Comparison of ENCODE assay signal across 33 cellular contexts in the genomic region with DNA sequence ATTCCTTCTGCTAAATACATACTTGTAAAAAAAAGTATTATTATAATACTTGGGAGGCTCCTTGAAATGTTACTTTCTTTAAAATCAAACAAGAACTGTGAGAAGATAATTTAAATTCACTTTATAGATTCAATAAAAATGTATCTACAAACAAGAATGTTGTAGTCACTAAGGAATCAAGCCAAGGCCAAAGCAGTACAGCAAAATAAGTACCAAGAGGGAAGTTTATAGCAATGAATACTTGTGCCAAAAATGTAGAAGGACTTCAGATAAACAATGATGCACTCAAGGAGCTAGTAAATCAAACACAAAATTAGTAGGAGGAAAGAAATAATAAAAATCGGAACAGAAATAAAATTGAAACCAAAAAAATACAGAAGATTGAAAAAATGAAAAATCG.
"Had no signal": no experiment of that assay in that cellular context is flagged by ENCODE, and none has a peak within 500 bp of the region (broad histone marks: within the 10 kb centered on the region; RNA-seq: fewer than 3 reads in every experiment).

No MANE protein-coding gene starts in this region.

- H3K4me1 Mint-ChIP-seq: activated CD4-positive, alpha-beta T cell treated with anti-CD3 and anti-CD28 coated beads for 36 hours; activated CD4-positive, alpha-beta T cell treated with anti-CD3 and anti-CD28 coated beads, Interleukin-2, amount 10 ng/mL, durations not matched to agents 24 days and 14 days; activated CD8-positive, alpha-beta memory T cell treated with anti-CD3 and anti-CD28 coated beads, Interleukin-2, amount 10 ng/mL, durations not matched to agents 7 days and 5 days; activated naive CD4-positive, alpha-beta T cell treated with anti-CD3 and anti-CD28 coated beads, Interleukin-2, amount 10 ng/mL, durations not matched to agents 7 days and 5 days; activated naive CD8-positive, alpha-beta T cell treated with anti-CD3 and anti-CD28 coated beads, Interleukin-2, amount 10 ng/mL, durations not matched to agents 7 days and 5 days; brain; endodermal cell had no signal

- DNase-seq: activated CD4-positive, alpha-beta memory T cell treated with anti-CD3 and anti-CD28 coated beads for 36 hours; activated CD4-positive, alpha-beta T cell treated with anti-CD3 and anti-CD28 coated beads for 36 hours; activated CD4-positive, alpha-beta T cell treated with anti-CD3 and anti-CD28 coated beads, Interleukin-2, amount 10 ng/mL, durations not matched to agents 24 days and 14 days; activated CD4-positive, CD25-positive, alpha-beta regulatory T cell; activated CD4-positive, CD25-positive, alpha-beta regulatory T cell treated with anti-CD3 and anti-CD28 coated beads, Interleukin-2, amount 50 U/mL, for 72 hours; activated CD8-positive, alpha-beta memory T cell treated with anti-CD3 and anti-CD28 coated beads, Interleukin-2, amount 10 ng/mL, durations not matched to agents 7 days and 5 days; activated CD8-positive, alpha-beta memory T cell treated with anti-CD3 and anti-CD28 coated beads, Interleukin-2, amount 50 U/mL, for 4 hours; activated CD8-positive, alpha-beta T cell treated with anti-CD3 and anti-CD28 coated beads, Interleukin-2, amount 10 ng/mL, durations not matched to agents 7 days and 5 days; activated effector memory CD4-positive, alpha-beta T cell treated with anti-CD3 and anti-CD28 coated beads, Interleukin-2, amount 50 U/mL, for 16 hours; activated naive CD4-positive, alpha-beta T cell treated with anti-CD3 and anti-CD28 coated beads, Interleukin-2, amount 10 ng/mL, durations not matched to agents 7 days and 5 days; activated naive CD8-positive, alpha-beta T cell treated with anti-CD3 and anti-CD28 coated beads, Interleukin-2, amount 10 ng/mL, durations not matched to agents 7 days and 5 days; activated T-cell treated with anti-CD3 and anti-CD28 coated beads, Interleukin-2, amount 50 U/mL, for 1 hour; activated T-cell treated with anti-CD3 and anti-CD28 coated beads, Interleukin-2, amount 50 U/mL, for 48 hours; central memory CD4-positive, alpha-beta T cell; cerebellar nuclear complex; colonic mucosa; dorsolateral prefrontal cortex; effector memory CD4-positive, alpha-beta T cell; endodermal cell; erythroblast; foreskin melanocyte; heart right ventricle; T-helper 2 cell had no signal

- H3K27ac ChIP-seq: ascending aorta, breast epithelium, cardiac muscle cell, colonic mucosa, dorsolateral prefrontal cortex, esophagus muscularis mucosa, gastroesophageal sphincter, heart right ventricle, hepatocyte had no signal

- H3K27ac Mint-ChIP-seq: activated CD4-positive, alpha-beta memory T cell treated with anti-CD3 and anti-CD28 coated beads for 36 hours; activated CD4-positive, alpha-beta T cell treated with anti-CD3 and anti-CD28 coated beads for 36 hours; activated CD4-positive, alpha-beta T cell treated with anti-CD3 and anti-CD28 coated beads, Interleukin-2, amount 10 ng/mL, durations not matched to agents 24 days and 14 days; activated CD8-positive, alpha-beta memory T cell treated with anti-CD3 and anti-CD28 coated beads, Interleukin-2, amount 10 ng/mL, durations not matched to agents 7 days and 5 days; activated CD8-positive, alpha-beta T cell treated with anti-CD3 and anti-CD28 coated beads, Interleukin-2, amount 10 ng/mL, durations not matched to agents 7 days and 5 days; activated naive CD4-positive, alpha-beta T cell treated with anti-CD3 and anti-CD28 coated beads, Interleukin-2, amount 10 ng/mL, durations not matched to agents 7 days and 5 days; activated naive CD4-positive, alpha-beta T cell treated with anti-CD3 and anti-CD28 coated beads, Interleukin-2, amount 50 U/mL, for 72 hours; activated naive CD8-positive, alpha-beta T cell treated with anti-CD3 and anti-CD28 coated beads, Interleukin-2, amount 10 ng/mL, durations not matched to agents 7 days and 5 days; activated T-helper 1 cell treated with anti-CD3 and anti-CD28 coated beads, Interleukin-12 subunit alpha, Interleukin-12 subunit beta, Interleukin-2, Interleukin-4 antibody, amounts not matched to agents 30 ng/mL and 10 ng/mL and 1 ng/mL, durations not matched to agents 14 hours and 24 hours and 36 hours; activated T-helper 2 cell treated with anti-CD3 and anti-CD28 coated beads, Interferon-gamma antibody, Interleukin-2, Interleukin-4, amounts not matched to agents 10 μg/mL and 5 μg/mL and 100 μg/mL, durations not matched to agents 14 hours and 24 hours and 36 hours; brain; endodermal cell had no signal

- H3K4me3 Mint-ChIP-seq: activated CD4-positive, alpha-beta memory T cell treated with anti-CD3 and anti-CD28 coated beads for 36 hours; activated CD4-positive, alpha-beta T cell treated with anti-CD3 and anti-CD28 coated beads for 36 hours; activated CD4-positive, alpha-beta T cell treated with anti-CD3 and anti-CD28 coated beads, Interleukin-2, amount 10 ng/mL, durations not matched to agents 24 days and 14 days; activated CD8-positive, alpha-beta memory T cell treated with anti-CD3 and anti-CD28 coated beads, Interleukin-2, amount 10 ng/mL, durations not matched to agents 7 days and 5 days; activated CD8-positive, alpha-beta T cell treated with anti-CD3 and anti-CD28 coated beads, Interleukin-2, amount 10 ng/mL, durations not matched to agents 7 days and 5 days; activated naive CD4-positive, alpha-beta T cell treated with anti-CD3 and anti-CD28 coated beads, Interleukin-2, amount 10 ng/mL, durations not matched to agents 7 days and 5 days; activated naive CD8-positive, alpha-beta T cell treated with anti-CD3 and anti-CD28 coated beads, Interleukin-2, amount 10 ng/mL, durations not matched to agents 7 days and 5 days; activated T-helper 1 cell treated with anti-CD3 and anti-CD28 coated beads, Interleukin-12 subunit alpha, Interleukin-12 subunit beta, Interleukin-2, Interleukin-4 antibody, amounts not matched to agents 30 ng/mL and 10 ng/mL and 1 ng/mL, durations not matched to agents 14 hours and 24 hours and 36 hours; brain; endodermal cell had no signal

- H3K9me3 ChIP-seq: ascending aorta, breast epithelium, colonic mucosa, esophagus muscularis mucosa, gastroesophageal sphincter had no signal

- H3K4me3 ChIP-seq: ascending aorta, breast epithelium, cardiac muscle cell, colonic mucosa, dorsolateral prefrontal cortex, esophagus muscularis mucosa, gastroesophageal sphincter, heart right ventricle, hepatocyte had no signal

- H3K27me3 ChIP-seq: ascending aorta, breast epithelium, cardiac muscle cell, colonic mucosa, dorsolateral prefrontal cortex, esophagus muscularis mucosa, gastroesophageal sphincter, heart right ventricle, hepatocyte had no signal

- H3K36me3 Mint-ChIP-seq: activated CD4-positive, alpha-beta memory T cell treated with anti-CD3 and anti-CD28 coated beads for 36 hours; activated CD8-positive, alpha-beta memory T cell treated with anti-CD3 and anti-CD28 coated beads, Interleukin-2, amount 10 ng/mL, durations not matched to agents 7 days and 5 days; activated naive CD4-positive, alpha-beta T cell treated with anti-CD3 and anti-CD28 coated beads, Interleukin-2, amount 10 ng/mL, durations not matched to agents 7 days and 5 days; activated naive CD4-positive, alpha-beta T cell treated with anti-CD3 and anti-CD28 coated beads, Interleukin-2, amount 50 U/mL, for 72 hours; activated naive CD8-positive, alpha-beta T cell treated with anti-CD3 and anti-CD28 coated beads, Interleukin-2, amount 10 ng/mL, durations not matched to agents 7 days and 5 days; brain had no signal

- H3K9me3 Mint-ChIP-seq: activated CD4-positive, alpha-beta T cell treated with anti-CD3 and anti-CD28 coated beads, Interleukin-2, amount 10 ng/mL, durations not matched to agents 24 days and 14 days; activated naive CD8-positive, alpha-beta T cell treated with anti-CD3 and anti-CD28 coated beads, Interleukin-2, amount 10 ng/mL, durations not matched to agents 7 days and 5 days; brain; endodermal cell had no signal

- H3K27me3 Mint-ChIP-seq: activated CD4-positive, alpha-beta memory T cell treated with anti-CD3 and anti-CD28 coated beads for 36 hours; activated CD4-positive, alpha-beta T cell treated with anti-CD3 and anti-CD28 coated beads for 36 hours; activated CD4-positive, alpha-beta T cell treated with anti-CD3 and anti-CD28 coated beads, Interleukin-2, amount 10 ng/mL, durations not matched to agents 24 days and 14 days; activated CD8-positive, alpha-beta memory T cell treated with anti-CD3 and anti-CD28 coated beads, Interleukin-2, amount 10 ng/mL, durations not matched to agents 7 days and 5 days; activated naive CD4-positive, alpha-beta T cell treated with anti-CD3 and anti-CD28 coated beads, Interleukin-2, amount 10 ng/mL, durations not matched to agents 7 days and 5 days; activated naive CD8-positive, alpha-beta T cell treated with anti-CD3 and anti-CD28 coated beads, Interleukin-2, amount 10 ng/mL, durations not matched to agents 7 days and 5 days; brain had no signal
